23 cellular contexts compared by ENCODE assay signal in the genomic region with DNA sequence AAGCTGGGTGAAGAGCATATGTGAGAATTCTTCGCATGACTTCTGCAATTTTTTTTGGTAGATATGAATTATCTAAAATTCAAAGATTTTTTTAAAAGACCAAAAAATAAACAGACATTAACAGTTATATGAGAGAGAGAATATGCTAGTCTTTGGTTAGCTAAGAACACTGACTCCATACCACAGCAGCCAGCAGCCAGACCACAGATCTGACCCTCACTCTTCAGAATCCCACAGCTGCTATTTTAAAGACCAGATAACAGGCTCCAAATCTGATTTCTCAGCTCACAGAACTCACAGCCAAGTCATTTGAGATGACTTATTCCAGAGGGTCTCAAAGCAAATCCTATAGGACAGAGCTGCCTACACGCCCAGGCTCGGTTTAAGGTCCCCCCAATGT. TPM values are rescaled to one million over a fixed set of nuclear protein-coding genes. Genes with fewer than 3 reads are reported as not detected.
A peak's percentile ranks its signal among the peaks of the same experiment; 100 is the strongest.
DNase-seq lines count a peak whose midpoint lies in the region; ATAC-seq, FAIRE-seq and TF ChIP-seq lines count a peak whose summit lies in the region.
"Had no signal": no experiment of that assay in that cellular context is flagged by ENCODE, and none has a peak within 500 bp of the region (broad histone marks: within the 10 kb centered on the region; RNA-seq: fewer than 3 reads in every experiment).

No MANE protein-coding gene starts in this region.

- no peak for FAIRE-seq in HepG2 (lab: Jason Lieb, UNC)
- FAIRE-seq: A549 had no signal

- no peak overlapping the region for H3K4me3 Mint-ChIP-seq in natural killer cell
- H3K4me3 Mint-ChIP-seq: immature natural killer cell; stimulated activated naive B cell treated with anti-CD40 and anti-IgM and Interleukin-4, amounts not matched to agents 10 μg/mL and 1 μg/mL and 100 μg/mL, for 72 hours had no signal

- WGBS in mammary epithelial cell (ENCODE audit: low coverage, missing lambda C conversion rate) = 93% methylated on average over 3 of the region's 3 CpGs
- 99% methylated on average over 2 of the region's 3 CpGs for WGBS in HepG2 (ENCODE audit: low lambda C conversion rate)

- peaks cover 91% of the 10 kb centered on the region for H3K79me2 ChIP-seq in mammary epithelial cell (ENCODE audit: insufficient read depth, low read length)
- H3K79me2 ChIP-seq in HepG2 (ENCODE audit: insufficient read depth, low read length) = peaks cover 60% of the 10 kb centered on the region

- no peaks in the 10 kb centered on the region for H4K20me1 ChIP-seq in mammary epithelial cell (ENCODE audit: insufficient read depth, low read length)
- no peaks in the 10 kb centered on the region for H4K20me1 ChIP-seq in HepG2 (ENCODE audit: insufficient read depth, low read length)

- H3K27ac ChIP-seq in mammary epithelial cell (ENCODE audit: insufficient read depth, low read depth, low read length) = no peak overlapping the region
- H3K27ac ChIP-seq in breast epithelium = no peak overlapping the region
- peak overlapping the region; percentile 92 for H3K27ac ChIP-seq in HepG2 (ENCODE audit: extremely low read length, insufficient read depth, low read length)
- H3K27ac ChIP-seq in substantia nigra (ENCODE audit: low read depth, low read length, poor library complexity, severe bottlenecking) = peak overlapping the region; percentile 37
- H3K27ac ChIP-seq: A549, SJCRH30, tibial artery had no signal

- H3K9ac ChIP-seq in mammary epithelial cell (ENCODE audit: insufficient read depth, low read length) (no peak overlapping the region), HepG2 (ENCODE audit: insufficient read depth, low read depth, low read length) (peak overlapping the region; percentile 35; the same call in 1 of the 2 replicates)

- peaks cover 47 to 63% of the 10 kb centered on the region in 2 donors for H3K4me1 Mint-ChIP-seq in natural killer cell

- H2AFZ ChIP-seq in mammary epithelial cell (ENCODE audit: low read depth, low read length) (no peak overlapping the region), HepG2 (ENCODE audit: low read length) (no peak overlapping the region)

- H3K4me3 ChIP-seq in mammary epithelial cell (replicated peaks in 1 of 3; ENCODE audit: insufficient read depth in 1 of 3, low read depth in 2 of 3, low read length in 3 of 3) = no peak overlapping the region
- H3K4me3 ChIP-seq in breast epithelium = no peak overlapping the region
- H3K4me3 ChIP-seq in HepG2 (replicated peaks in 1 of 3; ENCODE audit: insufficient read depth in 1 of 3, low read depth in 2 of 3, low read length in 3 of 3) = peak overlapping the region in 2 of 3 experiments; percentile 3 to 39; a peak in 1 of 6 replicates
- H3K4me3 ChIP-seq: A549, SJCRH30, tibial artery had no signal

- H3K4me2 ChIP-seq in mammary epithelial cell (ENCODE audit: insufficient read depth, low read depth, low read length) (peak overlapping the region; percentile 31), HepG2 (ENCODE audit: low read depth, low read length) (peak overlapping the region; percentile 59)
- H3K4me2 ChIP-seq: A549 had no signal

- no peaks in the 10 kb centered on the region for H3K27me3 ChIP-seq in mammary epithelial cell (ENCODE audit: insufficient read depth, low read length)
- no peaks in the 10 kb centered on the region for H3K27me3 ChIP-seq in breast epithelium
- H3K27me3 ChIP-seq in HepG2 (ENCODE audit: control insufficient read depth in 1 of 2, insufficient read depth in 2 of 2, low read length in 2 of 2) = no peaks in the 10 kb centered on the region
- H3K27me3 ChIP-seq: SJCRH30, tibial artery had no signal

- H3K36me3 ChIP-seq in mammary epithelial cell (ENCODE audit: insufficient read depth, low read length) = peaks cover 24% of the 10 kb centered on the region
- no peaks in the 10 kb centered on the region for H3K36me3 ChIP-seq in breast epithelium
- peaks cover 23 to 45% of the 10 kb centered on the region in 2 experiments for H3K36me3 ChIP-seq in HepG2 (replicated peaks in 1 of 2; ENCODE audit: control insufficient read depth in 1 of 2, insufficient read depth in 2 of 2, low read length in 2 of 2)

- in situ Hi-C loops in mammary epithelial cell (cut with MboI; ENCODE audit: low sequenced_read_pairs in 2 of 2) (loop anchor here in 1 of 2 donors (10.0 kb wide), 1 partner anchor 225 kb away; no protein-coding TSS in a partner anchor), HepG2 (cut with HindIII; ENCODE audit: extremely low pct_ligation_motif_present, low pct_unique_long_range_greater_than_20kb) (no loop called here)

- POLR2A ChIA-PET in HepG2 (lab: Yijun Ruan, JAX) = no interaction called here

- dilution Hi-C loops in mammary epithelial cell (cut with HindIII; ENCODE audit: low sequenced_read_pairs) = no loop called here

- no peak for TF ChIP-seq POLR2A in breast epithelium (IDR thresholded peaks at IDR 0.05)
- TF ChIP-seq POLR2A in HepG2 (IDR thresholded peaks at IDR 0.05; ENCODE audit: insufficient read depth in 1 of 2, low read depth in 2 of 2, low read length in 2 of 2) = no peak

- H3K36me3 Mint-ChIP-seq in natural killer cell = peaks cover 28% of the 10 kb centered on the region

- CTCF ChIA-PET in mammary epithelial cell (lab: Charles Lee; ENCODE audit: low non-redundant PET) (no interaction called here), HepG2 (lab: Yijun Ruan, JAX; ENCODE audit: low intra/inter-chr PET ratio, low total read pairs) (no interaction called here)

- ATAC-seq in HepG2 = no peak
- ATAC-seq in natural killer cell = no peak
- ATAC-seq: A549; stimulated activated naive B cell treated with anti-CD40 and anti-IgM and Interleukin-4, amounts not matched to agents 10 μg/mL and 1 μg/mL and 100 μg/mL, for 72 hours had no signal

- no peak overlapping the region for H3K27ac Mint-ChIP-seq in natural killer cell
- H3K27ac Mint-ChIP-seq: immature natural killer cell; stimulated activated naive B cell treated with anti-CD40 and anti-IgM and Interleukin-4, amounts not matched to agents 10 μg/mL and 1 μg/mL and 100 μg/mL, for 72 hours had no signal

- H3K27me3 Mint-ChIP-seq in natural killer cell (ENCODE audit: low read depth in 2 of 2) = no peaks in the 10 kb centered on the region
- H3K27me3 Mint-ChIP-seq: stimulated activated naive B cell treated with anti-CD40 and anti-IgM and Interleukin-4, amounts not matched to agents 10 μg/mL and 1 μg/mL and 100 μg/mL, for 72 hours had no signal

- no peaks in the 10 kb centered on the region for H3K9me3 Mint-ChIP-seq in natural killer cell
- H3K9me3 Mint-ChIP-seq: immature natural killer cell; stimulated activated naive B cell treated with anti-CD40 and anti-IgM and Interleukin-4, amounts not matched to agents 10 μg/mL and 1 μg/mL and 100 μg/mL, for 72 hours had no signal

- BruUV-seq in mammary epithelial cell (replicated peaks; lab: Mats Ljungman, UMichigan) (no TSS peak), HepG2 (replicated peaks; lab: Mats Ljungman, UMichigan) (no TSS peak)

- TF ChIP-seq CTCF in mammary epithelial cell (conservative IDR thresholded peaks at IDR 0.05 in 1 of 2, IDR thresholded peaks at IDR 0.05 in 1 of 2; ENCODE audit: extremely low read depth in 1 of 2, insufficient read depth in 1 of 2, low read depth in 1 of 2, low read length in 2 of 2) = no peak
- no peak for TF ChIP-seq CTCF in breast epithelium (IDR thresholded peaks at IDR 0.05)
- TF ChIP-seq CTCF in HepG2 (CRISPR knock-in tag; IDR thresholded peaks at IDR 0.05) = no peak
- TF ChIP-seq CTCF in natural killer cell (IDR thresholded peaks at IDR 0.05) = no peak

- DNase-seq in mammary epithelial cell = no peak
- no peak for DNase-seq in breast epithelium (ENCODE audit: low spot score in 2 of 2)
- peak; percentile 44 for DNase-seq in astrocyte of the hippocampus (ENCODE audit: low read depth, low spot score)
- DNase-seq in HepG2 (ENCODE audit: low spot score) = no peak
- no peak for DNase-seq in substantia nigra (lab: John Stamatoyannopoulos, UW)
- no peak for DNase-seq in LoVo (ENCODE audit: low spot score)
- no peak for DNase-seq in activated T-cell treated with anti-CD3 and anti-CD28 coated beads, Interleukin-2, amount 50 U/mL, for 48 hours
- no peak for DNase-seq in natural killer cell
- DNase-seq: activated CD4-positive, alpha-beta T cell treated with anti-CD3 and anti-CD28 coated beads for 4 hours; activated CD8-positive, alpha-beta memory T cell treated with anti-CD3 and anti-CD28 coated beads, Interleukin-2, amount 50 U/mL, for 4 hours; activated gamma-delta T cell treated with Interleukin-2 at 50 U/mL for 16 hours; C1 segment of cervical spinal cord; immature natural killer cell; KG1; NCI-H1092 treated with DMSO at 0.1 percent for 48 hours; NCI-H2081 treated with DMSO at 0.1 percent for 48 hours; NCI-H524; stimulated activated CD4-positive, alpha-beta T cell treated with anti-CD3 and anti-CD28 coated beads, Interleukin-15, amount 100 ng/mL, for 24 hours; stimulated activated naive B cell treated with anti-CD40 and anti-IgM and Interleukin-4, amounts not matched to agents 10 μg/mL and 1 μg/mL and 100 μg/mL, for 72 hours; T-helper 9 cell; tibial artery had no signal

- H3K4me1 ChIP-seq in mammary epithelial cell (ENCODE audit: insufficient read depth, low read length) = peaks cover 35% of the 10 kb centered on the region
- H3K4me1 ChIP-seq in breast epithelium = no peaks in the 10 kb centered on the region
- peaks cover 79% of the 10 kb centered on the region for H3K4me1 ChIP-seq in HepG2 (ENCODE audit: insufficient read depth, low read length)
- H3K4me1 ChIP-seq: A549 had no signal

- intact Hi-C loops in mammary epithelial cell (cut with micrococcal nuclease) = loop anchor here (10.0 kb wide), 1 partner anchor 95 kb away; no protein-coding TSS in a partner anchor
- intact Hi-C loops in breast epithelium (cut with DNase I; ENCODE audit: low total_unique reads) = no loop called here
- intact Hi-C loops in HepG2 (cut with micrococcal nuclease; ENCODE audit: unreplicated experiment) = no loop called here
- intact Hi-C loops in natural killer cell (cut with micrococcal nuclease) = loop anchor here (10.0 kb wide), 1 partner anchor 445 kb away; no protein-coding TSS in a partner anchor

- TF ChIP-seq EP300 in HepG2 (IDR thresholded peaks at IDR 0.05; ENCODE audit: low read depth in 2 of 2, low read length in 2 of 2) = no peak
- no peak for TF ChIP-seq EP300 in HepG2 (CRISPR knock-in tag; IDR thresholded peaks at IDR 0.05; ENCODE audit: borderline replicate concordance)

- no peak for TF ChIP-seq RAD21 in HepG2 (CRISPR knock-in tag; IDR thresholded peaks at IDR 0.05)

- H3K9me3 ChIP-seq in mammary epithelial cell (replicated peaks; ENCODE audit: insufficient read depth, low read length) (no peaks in the 10 kb centered on the region), breast epithelium (no peaks in the 10 kb centered on the region), HepG2 (ENCODE audit: low read length) (no peaks in the 10 kb centered on the region)
- H3K9me3 ChIP-seq: A549, SJCRH30, tibial artery had no signal

RNA-seq across cellular contexts. Expression of a gene that starts 20.4 kb away (rescaled TPM):
- total RNA-seq in mammary epithelial cell (100 to 1,000 TPM in 1 of 2 donors, 10 to 100 TPM in 1; 77.2 to 122 TPM), breast epithelium (10 to 100 TPM; 52.1 to 64.0 (median 60.0) TPM), HepG2 (2016; rRNA removed; fragmentation: Illumina TruSeq; extraction: Trizol) (49.9 and 54.6 TPM in 2 replicates), natural killer cell (10 to 100 TPM; 50.1 to 79.9 (median 68.7) TPM)
- polyA plus RNA-seq in mammary epithelial cell (48.3 TPM), HepG2 (2011; rRNA removed) (20.8 and 25.4 TPM in 2 replicates)
- 154 TPM for polyA minus RNA-seq in mammary epithelial cell
- 13.4 and 14.8 TPM in 2 replicates for total RNA-seq in HepG2 (2016; cell fraction: cytosol; rRNA removed; fragmentation: Illumina TruSeq; extraction: Trizol; ENCODE audit: low read depth)
- total RNA-seq in HepG2 (2016; cell fraction: insoluble cytoplasmic fraction; rRNA removed; fragmentation: Illumina TruSeq; extraction: Trizol) = 43.2 and 52.2 TPM in 2 replicates
- total RNA-seq in HepG2 (2016; cell fraction: membrane; rRNA removed; fragmentation: Illumina TruSeq; extraction: Trizol) = 11.7 and 13.3 TPM in 2 replicates
- 42.0 and 47.5 TPM in 2 replicates for total RNA-seq in HepG2 (2016; cell fraction: nucleus; rRNA removed; fragmentation: Illumina TruSeq; extraction: Trizol)
- polyA plus RNA-seq in HepG2 (2011; cell fraction: cytosol; rRNA removed) = 21.8 and 27.6 TPM in 2 replicates
- 32.7 and 41.3 TPM in 2 replicates for polyA plus RNA-seq in HepG2 (2011; cell fraction: nucleus; rRNA removed)
- polyA plus RNA-seq in HepG2 (2012) = 27.9 and 29.4 TPM in 2 replicates
- 2.5 and 3.1 TPM in 2 replicates for polyA plus RNA-seq in HepG2 (2016; cell fraction: cytosol; fragmentation: Illumina TruSeq; extraction: Trizol; ENCODE audit: low read depth)
- 30.1 and 34.3 TPM in 2 replicates for polyA plus RNA-seq in HepG2 (2016; cell fraction: insoluble cytoplasmic fraction; fragmentation: Illumina TruSeq; extraction: Trizol; ENCODE audit: low read depth)
- polyA plus RNA-seq in HepG2 (2016; cell fraction: membrane; fragmentation: Illumina TruSeq; extraction: Trizol; ENCODE audit: low read depth) = 5.2 and 6.4 TPM in 2 replicates
- 35.7 and 42.8 TPM in 2 replicates for polyA plus RNA-seq in HepG2 (2016; cell fraction: nucleus; fragmentation: Illumina TruSeq; extraction: Trizol; ENCODE audit: insufficient read depth, low read depth)
- polyA minus RNA-seq in HepG2 (2011; rRNA and poly(A)+ RNA removed; ENCODE audit: low replicate concordance) = 43.7 and 47.9 TPM in 2 replicates
- polyA minus RNA-seq in HepG2 (2011; cell fraction: cytosol; rRNA and poly(A)+ RNA removed) = 19.5 and 27.3 TPM in 2 replicates
- 36.7 and 44.8 TPM in 2 replicates for polyA minus RNA-seq in HepG2 (2011; cell fraction: nucleus; rRNA and poly(A)+ RNA removed)

Comparison
In these comparisons a context has a peak if more than half of its experiments do, and no peak if none do; other contexts are left out.
1. intact Hi-C loops: an anchor here in mammary epithelial cell (10.0 kb wide) and natural killer cell (10.0 kb wide); none called in breast epithelium and HepG2.
2. H3K27ac ChIP-seq: peak in HepG2 (single experiment) and substantia nigra (single experiment); none in mammary epithelial cell (single experiment) and breast epithelium (0 of 2).
3. H3K4me3 ChIP-seq: peak in HepG2 (2 of 3); none in mammary epithelial cell (0 of 3) and breast epithelium (0 of 3).